13 cellular contexts compared by ENCODE assay signal in genomic region chr5:91074615-91075014, GRCh38.
DNase-seq lines count a peak whose midpoint lies in the region; ATAC-seq and TF ChIP-seq lines count a peak whose summit lies in the region.
"Had no signal": no experiment of that assay in that cellular context is flagged by ENCODE, and none has a peak within 500 bp of the region (broad histone marks: within the 10 kb centered on the region; RNA-seq: fewer than 3 reads in every experiment).

No MANE protein-coding gene starts in this region.

- ATAC-seq in GM18870 (IDR thresholded peaks at IDR 0.05; ENCODE audit: unreplicated experiment) (peak; percentile 89), HG03097 (IDR thresholded peaks at IDR 0.05; ENCODE audit: low FRiP score, unreplicated experiment) (peak; percentile 92), omental fat pad (ENCODE audit: low FRiP score) (peak; percentile 53)
- ATAC-seq: heart right ventricle; stimulated activated memory B cell treated with anti-CD40 and anti-IgM and Interleukin-4, amounts not matched to agents 10 μg/mL and 1 μg/mL and 100 μg/mL, for 72 hours had no signal

- no peak overlapping the region for H3K4me3 ChIP-seq in cardiac fibroblast (replicated peaks in 1 of 2; ENCODE audit: low read depth in 2 of 2, low read length in 2 of 2)
- H3K4me3 ChIP-seq: heart right ventricle had no signal

- DNase-seq in cardiac fibroblast (ENCODE audit: low read depth in 2 of 2) (peak; percentile 88 to 97), omental fat pad (ENCODE audit: low spot score) (no peak), COLO668 (lab: John Stamatoyannopoulos, UW; ENCODE audit: unreplicated experiment) (no peak), NOMO-1 (lab: John Stamatoyannopoulos, UW; ENCODE audit: unreplicated experiment in 2 of 2) (no peak), C1 segment of cervical spinal cord (lab: John Stamatoyannopoulos, UW) (no peak)
- no peak for DNase-seq in activated CD8-positive, alpha-beta memory T cell treated with anti-CD3 and anti-CD28 coated beads for 24 hours
- DNase-seq: activated naive CD4-positive, alpha-beta T cell treated with anti-CD3 and anti-CD28 coated beads, Interleukin-2, amount 10 ng/mL, durations not matched to agents 7 days and 5 days; GDM1; heart right ventricle; NCI-H1930 had no signal

- peak; percentile 47 for TF ChIP-seq CTCF in cardiac fibroblast (IDR thresholded peaks at IDR 0.05; ENCODE audit: low read depth, low read length)
- no peak for TF ChIP-seq CTCF in omental fat pad (IDR thresholded peaks at IDR 0.05)

Comparison
In these comparisons a context has a peak if more than half of its experiments do, and no peak if none do; other contexts are left out.
1. DNase-seq: peak in cardiac fibroblast (2 of 2); none in omental fat pad (single experiment), activated CD8-positive, alpha-beta memory T cell treated with anti-CD3 and anti-CD28 coated beads for 24 hours (single experiment), COLO668 (single experiment), NOMO-1 (0 of 2) and C1 segment of cervical spinal cord (0 of 14).
2. Peak in every context shown above with its lines, with median percentiles within 50 percentile points of each other: ATAC-seq.